17 cellular contexts compared by ENCODE assay signal in the genomic region with DNA sequence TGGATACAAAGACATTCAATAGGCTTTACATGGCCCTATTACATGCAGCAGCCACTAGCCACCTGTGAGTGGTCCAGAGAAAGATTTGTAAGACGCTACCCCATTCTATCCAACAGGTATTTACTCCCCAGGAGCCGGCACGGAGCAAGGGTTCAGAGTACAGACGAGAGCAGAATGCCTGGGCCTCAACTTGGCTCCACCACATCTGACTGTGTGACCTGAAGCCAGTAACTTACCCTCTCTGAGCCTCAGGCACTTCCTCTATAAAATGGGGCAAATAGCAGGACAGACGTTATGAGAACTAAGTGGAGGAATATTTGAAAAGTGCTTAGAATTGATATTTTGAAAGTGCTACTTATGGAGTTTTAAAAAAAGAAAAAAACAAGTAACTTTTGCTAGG.
A peak's percentile ranks its signal among the peaks of the same experiment; 100 is the strongest.
DNase-seq lines count a peak whose midpoint lies in the region; ATAC-seq and TF ChIP-seq lines count a peak whose summit lies in the region.
"Had no signal": no experiment of that assay in that cellular context is flagged by ENCODE, and none has a peak within 500 bp of the region (broad histone marks: within the 10 kb centered on the region; RNA-seq: fewer than 3 reads in every experiment).

No MANE protein-coding gene starts in this region.

- H3K9me3 ChIP-seq in body of pancreas = no peaks in the 10 kb centered on the region
- H3K9me3 ChIP-seq in mesenchymal stem cell (ENCODE audit: control insufficient read depth, low read length) = no peaks in the 10 kb centered on the region
- H3K9me3 ChIP-seq in stomach smooth muscle (ENCODE audit: control insufficient read depth in 2 of 2, low read length in 2 of 2) = no peaks in the 10 kb centered on the region
- H3K9me3 ChIP-seq: HAP-1 had no signal

- no peaks in the 10 kb centered on the region for H3K79me1 ChIP-seq in mesenchymal stem cell (replicated peaks; ENCODE audit: low read length, poor library complexity, severe bottlenecking)

- H3K27me3 ChIP-seq in body of pancreas = no peaks in the 10 kb centered on the region
- no peaks in the 10 kb centered on the region for H3K27me3 ChIP-seq in mesenchymal stem cell (ENCODE audit: control insufficient read depth in 1 of 2, insufficient read depth in 1 of 2, low read length in 2 of 2)
- H3K27me3 ChIP-seq in stomach smooth muscle (ENCODE audit: control insufficient read depth in 1 of 2, insufficient read depth in 2 of 2, low read length in 2 of 2) = no peaks in the 10 kb centered on the region

- 74 to 84% methylated on average over 5 of the region's 5 CpGs for WGBS in body of pancreas, 2 donors
- 95% methylated on average over 5 of the region's 5 CpGs for WGBS in mesenchymal stem cell

- no peak for TF ChIP-seq POLR2A in body of pancreas (IDR thresholded peaks at IDR 0.05)

- no peak overlapping the region for H2BK15ac ChIP-seq in mesenchymal stem cell (ENCODE audit: low read depth, poor library complexity, severe bottlenecking)

- H2BK12ac ChIP-seq in mesenchymal stem cell (ENCODE audit: low read length in 2 of 2) = no peak overlapping the region

- H3K27ac ChIP-seq in C4-2B (peak overlapping the region; percentile 79), body of pancreas (peak overlapping the region; percentile 81 to 92 (median 87)), mesenchymal stem cell (ENCODE audit: low read length, poor library complexity, severe bottlenecking) (no peak overlapping the region), stomach smooth muscle (ENCODE audit: low read length) (peak overlapping the region; percentile 84)
- H3K27ac ChIP-seq: PC-9 had no signal

- TF ChIP-seq CTCF in C4-2B (conservative IDR thresholded peaks at IDR 0.05) (no peak), body of pancreas (IDR thresholded peaks at IDR 0.05) (no peak)

- no peak overlapping the region for H2BK5ac ChIP-seq in mesenchymal stem cell (ENCODE audit: low read depth, low read length, poor library complexity, severe bottlenecking)

- no peak overlapping the region for H3K4ac ChIP-seq in mesenchymal stem cell (ENCODE audit: low read depth in 1 of 2, low read length in 2 of 2)

- H4K8ac ChIP-seq in mesenchymal stem cell (ENCODE audit: low read length) = no peak overlapping the region

- intact Hi-C loops in body of pancreas (cut with DNase I) = no loop called here

- no peak for DNase-seq in body of pancreas
- no peak for DNase-seq in mesenchymal stem cell
- DNase-seq in NCI-H82 treated with DMSO at 0.1 percent for 48 hours (lab: John Stamatoyannopoulos, UW; ENCODE audit: unreplicated experiment) = no peak
- no peak for DNase-seq in middle frontal gyrus (ENCODE audit: extremely low spot score, low spot score)
- DNase-seq: Calu3; CD4-positive, CD25-positive, alpha-beta regulatory T cell; DMS79; NCI-H1048; NCI-H146; NCI-H345; PC-9 had no signal

- H4K91ac ChIP-seq in mesenchymal stem cell (ENCODE audit: low read length) = no peak overlapping the region

- no peak for ATAC-seq in body of pancreas
- ATAC-seq in activated CD4-positive, CD25-positive, alpha-beta regulatory T cell treated with anti-CD3 and anti-CD28 coated beads, Interleukin-2, amount 50 U/mL, for 24 hours = no peak
- no peak for ATAC-seq in HG03139 (IDR thresholded peaks at IDR 0.05; ENCODE audit: unreplicated experiment)
- ATAC-seq: GM12878 had no signal

- H3K14ac ChIP-seq in mesenchymal stem cell (ENCODE audit: low read length in 2 of 2) = no peak overlapping the region

- no peaks in the 10 kb centered on the region for H3K36me3 ChIP-seq in body of pancreas (replicated peaks in 1 of 2; ENCODE audit: insufficient read depth in 1 of 2, low read depth in 2 of 2)
- peaks cover 27 to 75% of the 10 kb centered on the region in 2 experiments for H3K36me3 ChIP-seq in mesenchymal stem cell (ENCODE audit: control insufficient read depth in 1 of 2, insufficient read depth in 2 of 2, low read depth in 1 of 2, low read length in 2 of 2)
- peaks cover 21 to 52% of the 10 kb centered on the region in 2 donors for H3K36me3 ChIP-seq in stomach smooth muscle (ENCODE audit: control insufficient read depth in 2 of 2, insufficient read depth in 2 of 2, low read length in 2 of 2)
- H3K36me3 ChIP-seq: HAP-1 had no signal

- H2AK5ac ChIP-seq in mesenchymal stem cell (ENCODE audit: low read length, severe bottlenecking) = peak overlapping the region; percentile 63

- no peak overlapping the region for H3K9ac ChIP-seq in mesenchymal stem cell (ENCODE audit: low read length)
- no peak overlapping the region for H3K9ac ChIP-seq in stomach smooth muscle (ENCODE audit: low read length in 2 of 2)

- H3K23ac ChIP-seq in mesenchymal stem cell (ENCODE audit: low read length in 2 of 2) = no peak overlapping the region

- no peak overlapping the region for H3K4me2 ChIP-seq in mesenchymal stem cell (ENCODE audit: low read length, poor library complexity, severe bottlenecking)
- H3K4me2 ChIP-seq: PC-9 had no signal

- no peak overlapping the region for H3K18ac ChIP-seq in mesenchymal stem cell (ENCODE audit: low read depth in 1 of 2, low read length in 2 of 2)

- peaks cover 36% of the 10 kb centered on the region for H3K4me1 ChIP-seq in body of pancreas
- peaks cover 14% of the 10 kb centered on the region for H3K4me1 ChIP-seq in mesenchymal stem cell (ENCODE audit: control insufficient read depth, insufficient read depth, low read depth, low read length)
- peaks cover 37% of the 10 kb centered on the region for H3K4me1 ChIP-seq in stomach smooth muscle (ENCODE audit: control insufficient read depth, insufficient read depth, low read length)
- H3K4me1 ChIP-seq: HAP-1 had no signal

- H2BK120ac ChIP-seq in mesenchymal stem cell (ENCODE audit: low read depth, low read length) = no peak overlapping the region

- H3K4me3 ChIP-seq in body of pancreas = no peak overlapping the region
- H3K4me3 ChIP-seq in mesenchymal stem cell (ENCODE audit: insufficient read depth in 1 of 2, low read depth in 1 of 2, low read length in 2 of 2) = no peak overlapping the region
- no peak overlapping the region for H3K4me3 ChIP-seq in stomach smooth muscle (ENCODE audit: low read length in 2 of 2)
- H3K4me3 ChIP-seq: GM12878, HAP-1, PC-9 had no signal

- no peak overlapping the region for H2AFZ ChIP-seq in mesenchymal stem cell (ENCODE audit: low read depth, low read length)
- H2AFZ ChIP-seq: PC-9 had no signal
